ENCODE assay signal across 16 cellular contexts in the genomic region with DNA sequence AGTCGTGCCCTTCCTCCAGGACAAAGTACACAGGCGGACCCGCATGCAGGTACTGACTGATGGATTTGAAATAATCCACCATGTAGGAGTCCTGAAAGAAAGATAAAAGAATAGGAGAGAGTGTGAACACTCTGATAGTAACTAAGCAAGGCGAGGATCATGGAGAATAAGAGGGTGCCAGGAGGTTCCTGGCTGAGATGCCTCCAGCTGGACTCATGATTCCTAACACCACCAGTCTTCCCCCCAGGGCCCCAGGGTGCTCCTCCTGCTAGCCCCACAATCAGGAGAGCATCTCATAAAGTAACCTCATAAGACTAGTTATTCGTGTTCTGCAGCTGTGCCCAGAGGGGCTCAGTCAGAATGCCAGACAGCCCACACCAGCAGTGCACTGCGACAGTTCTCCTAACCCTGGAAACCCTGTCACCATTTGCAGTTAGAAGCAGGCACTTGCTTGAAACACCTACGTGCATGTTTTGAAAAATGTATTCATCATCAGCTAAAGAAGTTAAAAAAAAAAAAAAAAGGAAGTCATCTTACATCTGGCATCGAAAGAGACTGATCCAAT. TPM values are rescaled to one million over a fixed set of nuclear protein-coding genes. Genes with fewer than 3 reads are reported as not detected.
DNase-seq lines count a peak whose midpoint lies in the region; ATAC-seq and TF ChIP-seq lines count a peak whose summit lies in the region.
"Had no signal": no experiment of that assay in that cellular context is flagged by ENCODE, and none has a peak within 500 bp of the region (broad histone marks: within the 10 kb centered on the region; RNA-seq: fewer than 3 reads in every experiment).

No MANE protein-coding gene starts in this region.

- intact Hi-C loops in colonic mucosa (cut with DNase I): no loop called here

- CTCF ChIA-PET in activated CD4-positive, alpha-beta T cell treated with anti-CD3 and anti-CD28 coated beads, Interleukin-2, amount 10 ng/mL, durations not matched to agents 7 days and 5 days (lab: Charles Lee): interaction anchor here (0.7 to 3.1 kb wide), 5 partner anchors 14 to 319 kb away, joined by 3 to 9 read pairs (median 3); no protein-coding TSS in a partner anchor

- peak overlapping the region; percentile 75 for H3K27ac Mint-ChIP-seq in activated CD4-positive, alpha-beta T cell treated with anti-CD3 and anti-CD28 coated beads, Interleukin-2, amount 10 ng/mL, durations not matched to agents 7 days and 5 days
- peak overlapping the region; percentile 88 for H3K27ac Mint-ChIP-seq in T-helper 17 cell

- ATAC-seq in T-helper 17 cell (no peak), HG03045 (IDR thresholded peaks at IDR 0.05; ENCODE audit: unreplicated experiment) (no peak)
- ATAC-seq: PC-3 had no signal

- no peaks in the 10 kb centered on the region for H3K27me3 ChIP-seq in colonic mucosa
- no peaks in the 10 kb centered on the region for H3K27me3 ChIP-seq in smooth muscle cell (ENCODE audit: low read depth)
- H3K27me3 ChIP-seq: transverse colon had no signal

- H4K20me1 ChIP-seq in smooth muscle cell (ENCODE audit: low read depth): peaks cover 60% of the 10 kb centered on the region

- no peak for DNase-seq in activated CD4-positive, alpha-beta T cell treated with anti-CD3 and anti-CD28 coated beads, Interleukin-2, amount 10 ng/mL, durations not matched to agents 7 days and 5 days
- DNase-seq in activated CD4-positive, alpha-beta T cell treated with anti-CD3 and anti-CD28 coated beads, Interleukin-2, amount 50 U/mL, for 1 hour: no peak
- no peak for DNase-seq in T-helper 17 cell
- DNase-seq in colonic mucosa: no peak
- no peak for DNase-seq in smooth muscle cell (lab: John Stamatoyannopoulos, UW; ENCODE audit: unreplicated experiment)
- DNase-seq in dermis blood vessel endothelial cell: no peak
- DNase-seq in NK-92 (lab: John Stamatoyannopoulos, UW; ENCODE audit: unreplicated experiment): no peak
- DNase-seq: activated CD4-positive, alpha-beta T cell treated with anti-CD3 and anti-CD28 coated beads, Interleukin-2, amount 50 U/mL, for 4 hours; DMS53; NCI-H1092 treated with DMSO at 0.1 percent for 48 hours; NCI-H2227 treated with DMSO at 0.1 percent for 48 hours; PC-3; stimulated activated CD4-positive, alpha-beta T cell treated with anti-CD3 and anti-CD28 coated beads, Interleukin-12 subunit alpha, Interleukin-12 subunit beta, amount 100 ng/mL, for 4 hours; transverse colon had no signal

- H2AFZ ChIP-seq in smooth muscle cell (ENCODE audit: low read depth): no peak overlapping the region

- H3K27ac ChIP-seq in colonic mucosa (peak overlapping the region; percentile 16), smooth muscle cell (ENCODE audit: low read depth) (peak overlapping the region; percentile 85)

- H3F3A ChIP-seq in smooth muscle cell (ENCODE audit: low read depth): peaks cover 16% of the 10 kb centered on the region

- H3K4me3 ChIP-seq in colonic mucosa: no peak overlapping the region
- no peak overlapping the region for H3K4me3 ChIP-seq in smooth muscle cell
- H3K4me3 ChIP-seq: lung, transverse colon had no signal

- H3K36me3 ChIP-seq in colonic mucosa: peaks cover 26% of the 10 kb centered on the region
- H3K36me3 ChIP-seq in smooth muscle cell (ENCODE audit: low read depth): no peaks in the 10 kb centered on the region

- H3K9me3 Mint-ChIP-seq in activated CD4-positive, alpha-beta T cell treated with anti-CD3 and anti-CD28 coated beads, Interleukin-2, amount 10 ng/mL, durations not matched to agents 7 days and 5 days: no peaks in the 10 kb centered on the region

- WGBS in smooth muscle cell (ENCODE audit: low lambda C conversion rate): 41% methylated on average over 8 of the region's 8 CpGs

- H3K4me1 Mint-ChIP-seq in activated CD4-positive, alpha-beta T cell treated with anti-CD3 and anti-CD28 coated beads, Interleukin-2, amount 10 ng/mL, durations not matched to agents 7 days and 5 days: peaks cover 41% of the 10 kb centered on the region
- H3K4me1 Mint-ChIP-seq in T-helper 17 cell: peaks cover 28% of the 10 kb centered on the region

- no peaks in the 10 kb centered on the region for H3K79me2 ChIP-seq in smooth muscle cell (ENCODE audit: low read depth)

- H3K4me2 ChIP-seq in smooth muscle cell: peak overlapping the region; percentile 75

- no peak for TF ChIP-seq CTCF in colonic mucosa (IDR thresholded peaks at IDR 0.05)
- no peak for TF ChIP-seq CTCF in smooth muscle cell (IDR thresholded peaks at IDR 0.05; ENCODE audit: borderline replicate concordance, insufficient read depth, poor library complexity, severe bottlenecking)

- peak overlapping the region; percentile 3 for H3K4me3 Mint-ChIP-seq in activated CD4-positive, alpha-beta T cell treated with anti-CD3 and anti-CD28 coated beads, Interleukin-2, amount 10 ng/mL, durations not matched to agents 7 days and 5 days
- H3K4me3 Mint-ChIP-seq in T-helper 17 cell: peak overlapping the region; percentile 74

- POLR2A ChIA-PET in activated CD4-positive, alpha-beta T cell treated with anti-CD3 and anti-CD28 coated beads, Interleukin-2, amount 10 ng/mL, durations not matched to agents 7 days and 5 days (lab: Charles Lee): interaction anchor here (0.5 kb wide), 1 partner anchor 162 kb away, joined by 3 read pairs; no protein-coding TSS in a partner anchor

- H3K4me1 ChIP-seq in colonic mucosa (no peaks in the 10 kb centered on the region), smooth muscle cell (ENCODE audit: low read depth) (peaks cover 8% of the 10 kb centered on the region)
- H3K4me1 ChIP-seq: transverse colon had no signal

- H3K9me3 ChIP-seq in T-helper 17 cell (ENCODE audit: control insufficient read depth, low read length, poor library complexity, severe bottlenecking) (no peaks in the 10 kb centered on the region), colonic mucosa (no peaks in the 10 kb centered on the region), smooth muscle cell (replicated peaks; ENCODE audit: low read depth) (no peaks in the 10 kb centered on the region)
- H3K9me3 ChIP-seq: transverse colon had no signal

- H3K27me3 Mint-ChIP-seq in activated CD4-positive, alpha-beta T cell treated with anti-CD3 and anti-CD28 coated beads, Interleukin-2, amount 10 ng/mL, durations not matched to agents 7 days and 5 days: no peaks in the 10 kb centered on the region
- H3K27me3 Mint-ChIP-seq in T-helper 17 cell: no peaks in the 10 kb centered on the region

- H3K9ac ChIP-seq in colonic mucosa (ENCODE audit: low read depth in 2 of 2, low read length in 2 of 2) (no peak overlapping the region), smooth muscle cell (ENCODE audit: low read depth) (no peak overlapping the region)

- H3K36me3 Mint-ChIP-seq in activated CD4-positive, alpha-beta T cell treated with anti-CD3 and anti-CD28 coated beads, Interleukin-2, amount 10 ng/mL, durations not matched to agents 7 days and 5 days (ENCODE audit: low read depth): peaks cover 71% of the 10 kb centered on the region
- peaks cover 3% of the 10 kb centered on the region for H3K36me3 Mint-ChIP-seq in T-helper 17 cell (ENCODE audit: low read depth)

RNA-seq across cellular contexts. Expression of gene RMC1, which starts 36.7 kb away (rescaled TPM):
- 10 to 100 TPM; 56.0 to 66.4 TPM for total RNA-seq in activated CD4-positive, alpha-beta T cell treated with anti-CD3 and anti-CD28 coated beads, Interleukin-2, amount 10 ng/mL, durations not matched to agents 7 days and 5 days
- 10 to 100 TPM; 64.0 to 72.2 TPM for total RNA-seq in T-helper 17 cell
- total RNA-seq in colonic mucosa: 10 to 100 TPM; 28.4 to 34.9 TPM
- 13.2 and 20.7 TPM in 2 replicates for total RNA-seq in smooth muscle cell
- 10.0 and 20.6 TPM in 2 replicates for polyA plus RNA-seq in smooth muscle cell
- 28.8 and 33.1 TPM in 2 replicates for total RNA-seq in dermis blood vessel endothelial cell

RNA-seq across cellular contexts. Expression of gene NPC1, which starts 46.3 kb away (rescaled TPM):
- 10 to 100 TPM; 33.8 to 37.3 TPM for total RNA-seq in activated CD4-positive, alpha-beta T cell treated with anti-CD3 and anti-CD28 coated beads, Interleukin-2, amount 10 ng/mL, durations not matched to agents 7 days and 5 days
- total RNA-seq in T-helper 17 cell (10 to 100 TPM; 43.5 to 45.8 TPM), colonic mucosa (10 to 100 TPM; 29.9 to 32.3 TPM), smooth muscle cell (53.2 and 55.5 TPM in 2 replicates), dermis blood vessel endothelial cell (36.4 and 80.5 TPM in 2 replicates)
- polyA plus RNA-seq in smooth muscle cell: 29.9 and 38.0 TPM in 2 replicates
